ENCODE assay signal across 22 cellular contexts in the genomic region with DNA sequence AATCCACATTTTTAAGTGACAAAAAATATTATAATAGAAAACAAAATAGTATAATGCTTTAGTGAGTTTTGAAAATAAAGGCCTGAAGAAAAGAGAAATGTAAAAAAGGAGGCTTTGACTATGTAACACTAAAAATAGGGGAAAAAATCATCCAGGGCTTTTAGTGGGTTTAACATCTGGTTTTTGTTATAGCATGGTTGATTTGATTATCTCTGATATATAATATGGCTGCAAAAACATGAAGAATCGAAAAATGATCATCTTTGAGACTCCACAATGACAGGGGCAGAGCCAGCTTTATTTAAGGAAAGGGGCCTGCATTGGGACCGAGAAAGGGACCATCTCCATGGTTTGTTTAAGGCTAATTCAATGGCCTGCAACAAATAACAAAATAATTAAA.
"Had no signal": no experiment of that assay in that cellular context is flagged by ENCODE, and none has a peak within 500 bp of the region (broad histone marks: within the 10 kb centered on the region; RNA-seq: fewer than 3 reads in every experiment).

No MANE protein-coding gene starts in this region.

- H3K9me3 Mint-ChIP-seq: memory B cell; naive thymus-derived CD8-positive, alpha-beta T cell; stimulated activated effector memory CD8-positive, alpha-beta T cell treated with anti-CD3 and anti-CD28 coated beads, Interleukin-12 subunit alpha, Interleukin-12 subunit beta, amount 100 ng/mL, for 72 hours had no signal

- DNase-seq: cortex of kidney; effector memory CD8-positive, alpha-beta T cell; gastrocnemius medialis; head of caudate nucleus; kidney; midbrain; naive thymus-derived CD8-positive, alpha-beta T cell; nephron progenitor cell; nucleus accumbens; sigmoid colon; stimulated activated CD4-positive, alpha-beta T cell treated with anti-CD3 and anti-CD28 coated beads, Interleukin-2, amount 100 ng/mL, for 24 hours; stimulated activated CD4-positive, alpha-beta T cell treated with anti-CD3 and anti-CD28 coated beads, Interleukin-4, amount 100 ng/mL, for 24 hours; stimulated activated naive CD4-positive, alpha-beta T cell treated with Interleukin-2 at 50 U/mL for 16 hours; stomach; thyroid gland had no signal

- H3K27me3 Mint-ChIP-seq: effector memory CD8-positive, alpha-beta T cell had no signal

- H3K4me1 ChIP-seq: prostate gland, sigmoid colon, thyroid gland, vagina had no signal

- H3K36me3 Mint-ChIP-seq: memory B cell; naive thymus-derived CD8-positive, alpha-beta T cell; stimulated activated effector memory CD8-positive, alpha-beta T cell treated with anti-CD3 and anti-CD28 coated beads, Interleukin-12 subunit alpha, Interleukin-12 subunit beta, amount 100 ng/mL, for 72 hours had no signal

- H3K9me3 ChIP-seq: gastrocnemius medialis, prostate gland, right atrium auricular region, stomach, thyroid gland, vagina had no signal

- H3K27ac Mint-ChIP-seq: effector memory CD8-positive, alpha-beta T cell; memory B cell; naive thymus-derived CD8-positive, alpha-beta T cell; stimulated activated effector memory CD8-positive, alpha-beta T cell treated with anti-CD3 and anti-CD28 coated beads, Interleukin-12 subunit alpha, Interleukin-12 subunit beta, amount 100 ng/mL, for 72 hours had no signal

- H3K4me3 Mint-ChIP-seq: effector memory CD8-positive, alpha-beta T cell; memory B cell; naive thymus-derived CD8-positive, alpha-beta T cell; nephron progenitor cell; stimulated activated effector memory CD8-positive, alpha-beta T cell treated with anti-CD3 and anti-CD28 coated beads, Interleukin-12 subunit alpha, Interleukin-12 subunit beta, amount 100 ng/mL, for 72 hours had no signal

- H3K4me1 Mint-ChIP-seq: memory B cell; naive thymus-derived CD8-positive, alpha-beta T cell; stimulated activated effector memory CD8-positive, alpha-beta T cell treated with anti-CD3 and anti-CD28 coated beads, Interleukin-12 subunit alpha, Interleukin-12 subunit beta, amount 100 ng/mL, for 72 hours had no signal

- H3K27ac ChIP-seq: gastrocnemius medialis, prostate gland, right atrium auricular region, sigmoid colon, stomach, thyroid gland, vagina had no signal

- ATAC-seq: effector memory CD8-positive, alpha-beta T cell; gastrocnemius medialis; left lobe of liver; naive thymus-derived CD8-positive, alpha-beta T cell; stimulated activated effector memory CD8-positive, alpha-beta T cell treated with anti-CD3 and anti-CD28 coated beads, Interleukin-12 subunit alpha, Interleukin-12 subunit beta, amount 100 ng/mL, for 72 hours had no signal

- H3K4me3 ChIP-seq: gastrocnemius medialis, lung, prostate gland, right atrium auricular region, sigmoid colon, stomach, thyroid gland, vagina had no signal

- H3K27me3 ChIP-seq: gastrocnemius medialis, right atrium auricular region, sigmoid colon, stomach, thyroid gland, vagina had no signal

- H3K36me3 ChIP-seq: gastrocnemius medialis, prostate gland, right atrium auricular region, sigmoid colon, stomach, thyroid gland, vagina had no signal
